In genomic region chr7:121271916-121272315, GRCh38 we compare ENCODE assay signal across 1 cellular context.
A peak's percentile ranks its signal among the peaks of the same experiment; 100 is the strongest.
TF ChIP-seq lines count a peak whose summit lies in the region.

No MANE protein-coding gene starts in this region.

TF ChIP-seq in GM12878, 131 proteins besides CTCF, POLR2A, EP300 and RAD21 (continued from another document):
- no peak for TF ChIP-seq E4F1 (IDR thresholded peaks at IDR 0.05; ENCODE audit: borderline replicate concordance, partially characterized antibody)
- no peak for TF ChIP-seq PAX8 (IDR thresholded peaks at IDR 0.05)
- no peak for TF ChIP-seq RCOR1 (conservative IDR thresholded peaks at IDR 0.05; ENCODE audit: low read depth, low read length)
- 0 out of 2 replicates have a peak, but pooled peaks have one; percentile 31 for TF ChIP-seq NFIC (IDR thresholded peaks at IDR 0.05; ENCODE audit: low read depth, low read length)
- TF ChIP-seq TBL1XR1 (IDR thresholded peaks at IDR 0.05; ENCODE audit: low read depth, low read length): no peak
- TF ChIP-seq, protein P1, sequence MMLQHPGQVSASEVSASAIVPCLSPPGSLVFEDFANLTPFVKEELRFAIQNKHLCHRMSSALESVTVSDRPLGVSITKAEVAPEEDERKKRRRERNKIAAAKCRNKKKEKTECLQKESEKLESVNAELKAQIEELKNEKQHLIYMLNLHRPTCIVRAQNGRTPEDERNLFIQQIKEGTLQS (IDR thresholded peaks at IDR 0.05; ENCODE audit: borderline replicate concordance, extremely low read depth, low read depth, low read length): no peak
- TF ChIP-seq WRNIP1 (IDR thresholded peaks at IDR 0.05; ENCODE audit: borderline replicate concordance, low read depth, low read length): no peak
- TF ChIP-seq SMARCA5 (IDR thresholded peaks at IDR 0.05): no peak
- no peak for TF ChIP-seq ATF7 (IDR thresholded peaks at IDR 0.05; ENCODE audit: low read depth)
- TF ChIP-seq, protein P2, sequence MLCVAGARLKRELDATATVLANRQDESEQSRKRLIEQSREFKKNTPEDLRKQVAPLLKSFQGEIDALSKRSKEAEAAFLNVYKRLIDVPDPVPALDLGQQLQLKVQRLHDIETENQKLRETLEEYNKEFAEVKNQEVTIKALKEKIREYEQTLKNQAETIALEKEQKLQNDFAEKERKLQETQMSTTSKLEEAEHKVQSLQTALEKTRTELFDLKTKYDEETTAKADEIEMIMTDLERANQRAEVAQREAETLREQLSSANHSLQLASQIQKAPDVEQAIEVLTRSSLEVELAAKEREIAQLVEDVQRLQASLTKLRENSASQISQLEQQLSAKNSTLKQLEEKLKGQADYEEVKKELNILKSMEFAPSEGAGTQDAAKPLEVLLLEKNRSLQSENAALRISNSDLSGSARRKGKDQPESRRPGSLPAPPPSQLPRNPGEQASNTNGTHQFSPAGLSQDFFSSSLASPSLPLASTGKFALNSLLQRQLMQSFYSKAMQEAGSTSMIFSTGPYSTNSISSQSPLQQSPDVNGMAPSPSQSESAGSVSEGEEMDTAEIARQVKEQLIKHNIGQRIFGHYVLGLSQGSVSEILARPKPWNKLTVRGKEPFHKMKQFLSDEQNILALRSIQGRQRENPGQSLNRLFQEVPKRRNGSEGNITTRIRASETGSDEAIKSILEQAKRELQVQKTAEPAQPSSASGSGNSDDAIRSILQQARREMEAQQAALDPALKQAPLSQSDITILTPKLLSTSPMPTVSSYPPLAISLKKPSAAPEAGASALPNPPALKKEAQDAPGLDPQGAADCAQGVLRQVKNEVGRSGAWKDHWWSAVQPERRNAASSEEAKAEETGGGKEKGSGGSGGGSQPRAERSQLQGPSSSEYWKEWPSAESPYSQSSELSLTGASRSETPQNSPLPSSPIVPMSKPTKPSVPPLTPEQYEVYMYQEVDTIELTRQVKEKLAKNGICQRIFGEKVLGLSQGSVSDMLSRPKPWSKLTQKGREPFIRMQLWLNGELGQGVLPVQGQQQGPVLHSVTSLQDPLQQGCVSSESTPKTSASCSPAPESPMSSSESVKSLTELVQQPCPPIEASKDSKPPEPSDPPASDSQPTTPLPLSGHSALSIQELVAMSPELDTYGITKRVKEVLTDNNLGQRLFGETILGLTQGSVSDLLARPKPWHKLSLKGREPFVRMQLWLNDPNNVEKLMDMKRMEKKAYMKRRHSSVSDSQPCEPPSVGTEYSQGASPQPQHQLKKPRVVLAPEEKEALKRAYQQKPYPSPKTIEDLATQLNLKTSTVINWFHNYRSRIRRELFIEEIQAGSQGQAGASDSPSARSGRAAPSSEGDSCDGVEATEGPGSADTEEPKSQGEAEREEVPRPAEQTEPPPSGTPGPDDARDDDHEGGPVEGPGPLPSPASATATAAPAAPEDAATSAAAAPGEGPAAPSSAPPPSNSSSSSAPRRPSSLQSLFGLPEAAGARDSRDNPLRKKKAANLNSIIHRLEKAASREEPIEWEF (IDR thresholded peaks at IDR 0.05; ENCODE audit: insufficient replicate concordance, low read depth, low read length): no peak
- no peak for TF ChIP-seq BCL3 (IDR thresholded peaks at IDR 0.05; ENCODE audit: borderline replicate concordance, insufficient read depth, low read depth, low read length, poor library complexity, severe bottlenecking)
- no peak for TF ChIP-seq EGR1 (IDR thresholded peaks at IDR 0.05; ENCODE audit: borderline replicate concordance in 1 of 2, low read depth in 2 of 2, low read length in 2 of 2)
- 0 out of 2 replicates have a peak, but pooled peaks have one; percentile 4 for TF ChIP-seq RUNX3 (IDR thresholded peaks at IDR 0.05; ENCODE audit: low read length)
- no peak for TF ChIP-seq ZSCAN29 (IDR thresholded peaks at IDR 0.05)
- TF ChIP-seq FOXK2 (IDR thresholded peaks at IDR 0.05): no peak
